ENCODE assay signal across 12 cellular contexts in the genomic region with DNA sequence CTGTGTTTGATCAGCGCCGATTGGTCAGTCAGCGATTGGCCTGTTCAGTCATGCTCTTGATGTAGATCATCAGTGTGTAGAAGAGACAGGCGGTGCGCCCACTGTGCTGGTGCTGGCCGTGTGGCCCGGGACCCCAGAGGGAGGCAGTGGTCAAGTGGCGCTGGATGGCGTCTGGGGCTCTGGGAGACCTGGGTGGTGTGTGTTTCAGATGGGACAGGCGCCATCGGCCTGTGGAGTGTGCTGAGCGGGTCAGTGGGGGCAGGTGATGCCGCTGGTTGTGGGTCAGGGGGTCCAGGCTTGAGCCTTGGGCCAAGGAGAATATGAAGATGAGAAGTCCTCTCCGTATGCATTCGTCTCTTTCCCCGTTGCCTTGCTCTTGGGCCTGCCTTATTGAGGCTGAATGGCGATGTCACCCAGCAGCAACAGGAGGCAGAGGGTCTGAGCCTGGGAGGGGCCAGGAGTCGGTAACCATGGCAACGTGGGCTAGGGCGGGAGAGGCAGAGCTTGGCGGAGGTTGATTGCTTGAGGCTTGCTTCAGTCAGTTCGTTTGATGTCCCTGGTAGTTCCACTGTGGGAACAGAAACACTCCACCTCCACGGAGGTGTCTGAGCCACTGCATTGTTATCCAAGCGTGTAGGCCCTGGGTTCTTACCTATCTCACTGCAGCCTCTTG.
DNase-seq lines count a peak whose midpoint lies in the region; ATAC-seq, FAIRE-seq and TF ChIP-seq lines count a peak whose summit lies in the region.
"Had no signal": no experiment of that assay in that cellular context is flagged by ENCODE, and none has a peak within 500 bp of the region (broad histone marks: within the 10 kb centered on the region; RNA-seq: fewer than 3 reads in every experiment).

No MANE protein-coding gene starts in this region.

- H3K23me2 ChIP-seq in H1 (ENCODE audit: low read depth, low read length), result no peaks in the 10 kb centered on the region

- H4K8ac ChIP-seq in H1 (ENCODE audit: extremely low read depth, insufficient read depth, low read length), result no peak overlapping the region

- no peak overlapping the region for H4K91ac ChIP-seq in H1 (replicated peaks; ENCODE audit: insufficient read length, low read length)

- no peak overlapping the region for H2BK20ac ChIP-seq in H1 (ENCODE audit: low read length)

- no peak overlapping the region for H4K5ac ChIP-seq in H1 (ENCODE audit: insufficient read length, low read depth, low read length)

- H3K4me1 Mint-ChIP-seq in T-helper 2 cell treated with Interferon-gamma antibody and Interleukin-4, amounts not matched to agents 5 μg/mL and 100 μg/mL, for 36 hours (ENCODE audit: low read depth), result peaks cover 25% of the 10 kb centered on the region
- peaks cover 15% of the 10 kb centered on the region for H3K4me1 Mint-ChIP-seq in GM23338

- H2BK15ac ChIP-seq in H1 (ENCODE audit: low read length), result no peak overlapping the region

- TF ChIP-seq POLR2A in H1 (IDR thresholded peaks at IDR 0.05; ENCODE audit: control extremely low read depth in 1 of 2, low read depth in 2 of 2, low read length in 2 of 2) (no peak), sigmoid colon (IDR thresholded peaks at IDR 0.05) (no peak)

- H3K9me2 ChIP-seq in GM23338 (ENCODE audit: insufficient read depth), result no peaks in the 10 kb centered on the region

- H2AFZ ChIP-seq in GM23338 (no peak overlapping the region), H1 (ENCODE audit: low read length) (no peak overlapping the region)

- no peak overlapping the region for H3K4me3 ChIP-seq in GM23338
- H3K4me3 ChIP-seq in H1 (ENCODE audit: extremely low read depth in 1 of 4, insufficient read depth in 2 of 4, low read depth in 3 of 4, low read length in 4 of 4), result no peak overlapping the region
- H3K4me3 ChIP-seq in sigmoid colon, result no peak overlapping the region

- POLR2A ChIA-PET in H1 (lab: Charles Lee; ENCODE audit: partially characterized antibody), result interaction anchor here (1.4 kb wide), 1 partner anchor 12 kb away, joined by 3 read pairs; no protein-coding TSS in a partner anchor

- TF ChIP-seq CTCF in GM23338 (conservative IDR thresholded peaks at IDR 0.05; ENCODE audit: low read depth in 2 of 2) (no peak), H1 (IDR thresholded peaks at IDR 0.05; ENCODE audit: control extremely low read depth in 1 of 3, insufficient read depth in 1 of 3, low read depth in 1 of 3, low read length in 3 of 3) (no peak), sigmoid colon (IDR thresholded peaks at IDR 0.05) (no peak)

- WGBS in H1 (ENCODE audit: extremely low coverage in 1 of 2, insufficient coverage in 1 of 2, insufficient read length in 1 of 2, insufficient replicate concordance in 2 of 2, low coverage in 1 of 2, low lambda C conversion rate in 2 of 2, missing lambda C conversion rate in 1 of 2), 2 experiments, result 85% methylated on average over 23 of the region's 24 CpGs; no CpG with 5 or more reads in 1 of the 2 experiments
- 91 to 94% methylated on average over 24 of the region's 24 CpGs for WGBS in sigmoid colon, 2 donors

- ATAC-seq in GM23338 (peak; percentile 67), GM18907 (IDR thresholded peaks at IDR 0.05; ENCODE audit: unreplicated experiment) (no peak)

- intact Hi-C loops in sigmoid colon (cut with DNase I), result no loop called here

- no peak overlapping the region for H3K18ac ChIP-seq in H1 (ENCODE audit: extremely low read depth, low read length)

- H3K56ac ChIP-seq in H1 (replicated peaks; ENCODE audit: insufficient read length, low read depth, low read length), result no peak overlapping the region

- H3K36me3 Mint-ChIP-seq in T-helper 2 cell treated with Interferon-gamma antibody and Interleukin-4, amounts not matched to agents 5 μg/mL and 100 μg/mL, for 36 hours (ENCODE audit: low read depth), result peaks cover 73% of the 10 kb centered on the region
- H3K36me3 Mint-ChIP-seq in GM23338 (ENCODE audit: low read depth), result peaks cover 83% of the 10 kb centered on the region

- H3K79me2 ChIP-seq in GM23338 (replicated peaks; ENCODE audit: insufficient read depth) (peaks cover 48% of the 10 kb centered on the region), H1 (ENCODE audit: control insufficient read depth in 1 of 2, insufficient read depth in 2 of 2, low read length in 2 of 2) (peaks cover 0 to 29% of the 10 kb centered on the region in 2 experiments; a peak in 1 of 4 replicates)

- no peak overlapping the region for H3K4me2 ChIP-seq in GM23338
- no peak overlapping the region for H3K4me2 ChIP-seq in H1 (ENCODE audit: insufficient read depth in 1 of 2, low read depth in 2 of 2, low read length in 2 of 2)

- peaks cover 13% of the 10 kb centered on the region for H3K9me3 Mint-ChIP-seq in T-helper 2 cell treated with Interferon-gamma antibody and Interleukin-4, amounts not matched to agents 5 μg/mL and 100 μg/mL, for 36 hours
- H3K9me3 Mint-ChIP-seq in GM23338, result no peaks in the 10 kb centered on the region

- DNase-seq in T-helper 2 cell treated with Interferon-gamma antibody and Interleukin-4, amounts not matched to agents 5 μg/mL and 100 μg/mL, for 36 hours (ENCODE audit: low spot score), result no peak
- DNase-seq in T-helper 2 cell (no peak), GM23338 (ENCODE audit: low spot score) (peak; percentile 53), H1 (ENCODE audit: low read depth in 1 of 2, low spot score in 2 of 2) (no peak), sigmoid colon (peak; percentile 55), CD1c-positive myeloid dendritic cell (ENCODE audit: extremely low spot score) (no peak), cerebellum (ENCODE audit: low spot score) (no peak)
- DNase-seq: cortex of kidney, immature natural killer cell, NCI-H2029 had no signal

- CTCF ChIA-PET in H1 (lab: Charles Lee; ENCODE audit: partially characterized antibody), result interaction anchor here (0.7 to 1.5 kb wide), 2 partner anchors 64 to 178 kb away, joined by 3 to 4 read pairs; no protein-coding TSS in a partner anchor

- TF ChIP-seq RAD21 in H1 (IDR thresholded peaks at IDR 0.05 in 1 of 2, conservative IDR thresholded peaks at IDR 0.05 in 1 of 2; ENCODE audit: low read depth in 2 of 2, low read length in 2 of 2), result no peak

- no peak overlapping the region for H2BK120ac ChIP-seq in H1 (replicated peaks; ENCODE audit: low read depth, low read length)

- no peak for FAIRE-seq in H1 (lab: Jason Lieb, UNC)
- FAIRE-seq: urothelium cell line had no signal

- H3K4me1 ChIP-seq in GM23338 (ENCODE audit: insufficient read depth) (no peaks in the 10 kb centered on the region), H1 (replicated peaks in 1 of 4; ENCODE audit: control insufficient read depth in 3 of 4, insufficient read depth in 4 of 4, low read length in 3 of 4) (no peaks in the 10 kb centered on the region; a peak in 1 of 7 replicates), sigmoid colon (peaks cover 0 to 10% (median 4%) of the 10 kb centered on the region in 4 donors)

- peaks cover 6% of the 10 kb centered on the region for H3K79me1 ChIP-seq in H1 (ENCODE audit: low read depth, low read length)

- H3K36me3 ChIP-seq in GM23338 (ENCODE audit: insufficient read depth), result peaks cover 30% of the 10 kb centered on the region
- H3K36me3 ChIP-seq in H1 (ENCODE audit: control insufficient read depth in 2 of 4, insufficient read depth in 4 of 4, low read length in 3 of 4), result peaks cover 17 to 43% (median 31%) of the 10 kb centered on the region in 4 experiments
- peaks cover 5 to 84% (median 41%) of the 10 kb centered on the region in 4 donors for H3K36me3 ChIP-seq in sigmoid colon

- H3K9me3 ChIP-seq in H1 (ENCODE audit: insufficient read depth in 2 of 2, low read depth in 1 of 2, low read length in 1 of 2), result no peaks in the 10 kb centered on the region
- no peaks in the 10 kb centered on the region for H3K9me3 ChIP-seq in sigmoid colon

- 0 out of 2 replicates have a peak, but pooled peaks cover 3% of the 10 kb centered on the region for H3F3A ChIP-seq in GM23338 (replicated peaks; ENCODE audit: low read depth)

- peak overlapping the region; percentile 35; the same call in 1 of the 2 replicates for H2BK5ac ChIP-seq in H1 (ENCODE audit: low read depth, low read length)

- no peak overlapping the region for H3K4ac ChIP-seq in H1 (replicated peaks; ENCODE audit: insufficient read length, low read depth, low read length)

- H3K23ac ChIP-seq in H1 (ENCODE audit: insufficient read length), result no peak overlapping the region

- no peak overlapping the region for H2BK12ac ChIP-seq in H1 (ENCODE audit: low read depth, low read length)

- no peak overlapping the region for H3K4me3 Mint-ChIP-seq in T-helper 2 cell treated with Interferon-gamma antibody and Interleukin-4, amounts not matched to agents 5 μg/mL and 100 μg/mL, for 36 hours
- no peak overlapping the region for H3K4me3 Mint-ChIP-seq in GM23338

- no peak overlapping the region for H3K9ac ChIP-seq in H1 (replicated peaks in 1 of 4; ENCODE audit: extremely low read depth in 1 of 4, low read depth in 3 of 4, low read length in 3 of 4)

- H3K27ac ChIP-seq in GM23338 (ENCODE audit: low read depth) (no peak overlapping the region), H1 (ENCODE audit: low read depth, low read length) (no peak overlapping the region), sigmoid colon (no peak overlapping the region)

- no peaks in the 10 kb centered on the region for H3K27me3 ChIP-seq in GM23338 (ENCODE audit: insufficient read depth)
- H3K27me3 ChIP-seq in H1 (replicated peaks in 1 of 4; ENCODE audit: control insufficient read depth in 3 of 4, extremely low read depth in 1 of 4, insufficient read depth in 3 of 4, low read length in 3 of 4), result no peaks in the 10 kb centered on the region
- H3K27me3 ChIP-seq in sigmoid colon, result no peaks in the 10 kb centered on the region

- no peak overlapping the region for H2AK5ac ChIP-seq in H1 (ENCODE audit: low read depth, low read length)

- H4K20me1 ChIP-seq in GM23338 (replicated peaks; ENCODE audit: insufficient read depth), result peaks cover 12% of the 10 kb centered on the region
- H4K20me1 ChIP-seq in H1 (replicated peaks in 1 of 2; ENCODE audit: control insufficient read depth in 1 of 2, insufficient read depth in 2 of 2, low read length in 2 of 2), result peaks cover 4 to 10% of the 10 kb centered on the region in 2 experiments

- H3K14ac ChIP-seq in H1 (ENCODE audit: insufficient read length), result no peak overlapping the region

- TF ChIP-seq EP300 in H1 (IDR thresholded peaks at IDR 0.05; ENCODE audit: borderline replicate concordance in 1 of 2, low read depth in 2 of 2, low read length in 2 of 2) (no peak), sigmoid colon (IDR thresholded peaks at IDR 0.05) (no peak)

- peak overlapping the region; percentile 41 for H3K27ac Mint-ChIP-seq in T-helper 2 cell treated with Interferon-gamma antibody and Interleukin-4, amounts not matched to agents 5 μg/mL and 100 μg/mL, for 36 hours
- 0 out of 2 replicates have a peak overlapping the region, but pooled peaks have one; percentile 39 for H3K27ac Mint-ChIP-seq in GM23338

- no peaks in the 10 kb centered on the region for H3K27me3 Mint-ChIP-seq in T-helper 2 cell treated with Interferon-gamma antibody and Interleukin-4, amounts not matched to agents 5 μg/mL and 100 μg/mL, for 36 hours (ENCODE audit: low read depth)
- peaks cover 6% of the 10 kb centered on the region for H3K27me3 Mint-ChIP-seq in GM23338 (ENCODE audit: insufficient read depth, low read depth, poor library complexity)

TF ChIP-seq in GM23338, 12 proteins besides CTCF, POLR2A, EP300 and RAD21 (continues in another document):
- no peak for TF ChIP-seq EZH2 (IDR thresholded peaks at IDR 0.05; ENCODE audit: low read depth, unreplicated experiment)

TF ChIP-seq in H1, 55 proteins besides CTCF, POLR2A, EP300 and RAD21 (continues in another document):
- no peak for TF ChIP-seq HDAC2 (IDR thresholded peaks at IDR 0.05; ENCODE audit: borderline replicate concordance in 1 of 2, low read depth in 2 of 2, low read length in 2 of 2)

Comparison
In these comparisons a context has a peak if more than half of its experiments do, and no peak if none do; other contexts are left out.
1. DNase-seq: peak in GM23338 (single experiment) and sigmoid colon (single experiment); none in T-helper 2 cell treated with Interferon-gamma antibody and Interleukin-4, amounts not matched to agents 5 μg/mL and 100 μg/mL, for 36 hours (single experiment), T-helper 2 cell (0 of 5), H1 (0 of 2), CD1c-positive myeloid dendritic cell (single experiment) and cerebellum (single experiment).